Comparison of ENCODE assay signal across 10 cellular contexts in genomic region chr3:56987238-56987932, GRCh38.
DNase-seq lines count a peak whose midpoint lies in the region; ATAC-seq and TF ChIP-seq lines count a peak whose summit lies in the region.
"Had no signal": no experiment of that assay in that cellular context is flagged by ENCODE, and none has a peak within 500 bp of the region (broad histone marks: within the 10 kb centered on the region; RNA-seq: fewer than 3 reads in every experiment).

No MANE protein-coding gene starts in this region.

- TF ChIP-seq RAD21 in IMR-90 (IDR thresholded peaks at IDR 0.05; ENCODE audit: low read length): peak; percentile 30; the same call in 1 of the 2 replicates

- H2BK120ac ChIP-seq in IMR-90 (ENCODE audit: low read depth, low read length): no peak overlapping the region
- H2BK120ac ChIP-seq in mesendoderm (ENCODE audit: low read depth, low read length): no peak overlapping the region

- peak; percentile 24 for ATAC-seq in IMR-90 (ENCODE audit: low read depth)
- no peak for ATAC-seq in HG03196 (IDR thresholded peaks at IDR 0.05; ENCODE audit: unreplicated experiment)
- ATAC-seq in HG03565 (IDR thresholded peaks at IDR 0.05; ENCODE audit: unreplicated experiment): no peak

- 80% methylated on average over 1 of the region's 6 CpGs; no CpG with 5 or more reads in 1 of the 2 experiments for WGBS in IMR-90 (ENCODE audit: extremely low coverage in 2 of 2, insufficient read length in 1 of 2), 2 experiments
- no CpG with 5 or more reads among the region's 6 CpGs for WGBS in mesendoderm (ENCODE audit: extremely low coverage, insufficient coverage, low lambda C conversion rate)
- 77% methylated on average over 6 of the region's 6 CpGs for WGBS in prostate gland

- H3K23ac ChIP-seq in IMR-90 (ENCODE audit: low read depth, low read length) (no peak overlapping the region), mesendoderm (ENCODE audit: low read length) (no peak overlapping the region)

- H3K4ac ChIP-seq in IMR-90 (ENCODE audit: low read depth, low read length) (no peak overlapping the region), mesendoderm (ENCODE audit: low read depth, low read length) (no peak overlapping the region)

- no peak overlapping the region for H2BK20ac ChIP-seq in IMR-90 (ENCODE audit: low read depth, low read length)

- intact Hi-C loops in IMR-90 (cut with micrococcal nuclease): loop anchor here (5.0 to 10.0 kb wide), 2 partner anchors 130 to 433 kb away; partner anchors contain the start of gene CCDC66
- intact Hi-C loops in prostate gland (cut with DNase I): loop anchor here (5.0 kb wide), 1 partner anchor 55 kb away; no protein-coding TSS in a partner anchor

- BruUV-seq in IMR-90 (replicated peaks; lab: Mats Ljungman, UMichigan): no TSS peak

- dilution Hi-C loops in IMR-90 (cut with HindIII; ENCODE audit: low sequenced_read_pairs, unreplicated experiment): no loop called here

- H3K14ac ChIP-seq in IMR-90 (replicated peaks; ENCODE audit: low read depth, low read length): no peak overlapping the region

- H2BK15ac ChIP-seq in IMR-90 (ENCODE audit: low read depth, low read length): no peak overlapping the region
- no peak overlapping the region for H2BK15ac ChIP-seq in mesendoderm (replicated peaks; ENCODE audit: low read depth)

- no peak overlapping the region for H4K91ac ChIP-seq in IMR-90 (ENCODE audit: insufficient read depth, low read depth, low read length)

- H3K4me3 ChIP-seq in GM06990 (replicated peaks; ENCODE audit: low read depth, low read length) (no peak overlapping the region), IMR-90 (ENCODE audit: insufficient read depth, low read depth, low read length) (no peak overlapping the region), mesendoderm (ENCODE audit: low read length) (no peak overlapping the region), prostate gland (no peak overlapping the region)
- H3K4me3 ChIP-seq: esophagus muscularis mucosa had no signal

- H4K5ac ChIP-seq in IMR-90 (ENCODE audit: low read depth, low read length) (no peak overlapping the region), mesendoderm (ENCODE audit: low read length) (no peak overlapping the region)

- H3K9ac ChIP-seq in IMR-90 (ENCODE audit: low read depth, low read length) (no peak overlapping the region), mesendoderm (ENCODE audit: low read length) (no peak overlapping the region)

- H3K18ac ChIP-seq in IMR-90 (ENCODE audit: low read depth, low read length) (no peak overlapping the region; the same call in 1 of the 2 replicates), mesendoderm (ENCODE audit: low read length) (no peak overlapping the region)

- CTCF ChIA-PET in IMR-90 (lab: Yijun Ruan, JAX): interaction anchor here (3.2 kb wide), 1 partner anchor 188 kb away, joined by 32 read pairs; no protein-coding TSS in a partner anchor

- POLR2A ChIA-PET in IMR-90 (lab: Charles Lee; ENCODE audit: unreplicated experiment): no interaction called here

- no peak overlapping the region for H3K27ac ChIP-seq in IMR-90 (ENCODE audit: insufficient read depth, low read length)
- no peak overlapping the region for H3K27ac ChIP-seq in mesendoderm (ENCODE audit: low read depth, low read length)
- H3K27ac ChIP-seq in prostate gland: no peak overlapping the region
- H3K27ac ChIP-seq: esophagus muscularis mucosa had no signal

- H2AK9ac ChIP-seq in IMR-90 (replicated peaks; ENCODE audit: low read depth, low read length, poor library complexity): no peak overlapping the region

- H3K27me3 ChIP-seq in GM06990 (replicated peaks; ENCODE audit: control insufficient read depth, insufficient read depth, low read length): no peaks in the 10 kb centered on the region
- peaks cover 18% of the 10 kb centered on the region for H3K27me3 ChIP-seq in IMR-90 (ENCODE audit: control insufficient read depth, insufficient read depth, low read length)
- no peaks in the 10 kb centered on the region for H3K27me3 ChIP-seq in mesendoderm (ENCODE audit: insufficient read depth, low read length, poor library complexity)
- H3K27me3 ChIP-seq in prostate gland (replicated peaks; ENCODE audit: insufficient read depth): no peaks in the 10 kb centered on the region
- H3K27me3 ChIP-seq: esophagus muscularis mucosa had no signal

- no peak overlapping the region for H3K4me2 ChIP-seq in IMR-90 (ENCODE audit: low read depth, low read length)
- no peak overlapping the region for H3K4me2 ChIP-seq in mesendoderm (ENCODE audit: low read length)

- H3K4me1 ChIP-seq in IMR-90 (ENCODE audit: control insufficient read depth, insufficient read depth, low read length) (peaks cover 10% of the 10 kb centered on the region; the same call in 1 of the 2 replicates), mesendoderm (ENCODE audit: control insufficient read depth, low read depth, low read length) (no peaks in the 10 kb centered on the region), prostate gland (replicated peaks) (peaks cover 8% of the 10 kb centered on the region)

- H3K79me1 ChIP-seq in IMR-90 (ENCODE audit: low read depth in 1 of 2, low read length in 2 of 2) (no peaks in the 10 kb centered on the region), mesendoderm (ENCODE audit: low read length) (no peaks in the 10 kb centered on the region)

- in situ Hi-C loops in IMR-90 (cut with MboI; ENCODE audit: low sequenced_read_pairs): loop anchor here (5.0 kb wide), 2 partner anchors 190 to 285 kb away; no protein-coding TSS in a partner anchor

- H3K9me3 ChIP-seq in IMR-90 (ENCODE audit: control insufficient read depth, insufficient read depth, low read length) (no peaks in the 10 kb centered on the region), prostate gland (no peaks in the 10 kb centered on the region)
- H3K9me3 ChIP-seq: esophagus muscularis mucosa had no signal

- H3K79me2 ChIP-seq in mesendoderm (ENCODE audit: control insufficient read depth, insufficient read depth, low read length): no peaks in the 10 kb centered on the region

- DNase-seq in GM06990 (ENCODE audit: extremely low read depth, insufficient read length): no peak
- no peak for DNase-seq in IMR-90
- DNase-seq in activated T-cell treated with anti-CD3 and anti-CD28 coated beads, Interleukin-2, amount 50 U/mL, for 48 hours: peak; percentile 33 to 37
- DNase-seq in mesendoderm: peak; percentile 48
- DNase-seq in prostate gland (ENCODE audit: low spot score): no peak
- no peak for DNase-seq in central memory CD4-positive, alpha-beta T cell
- DNase-seq: NCI-H2081 treated with DMSO at 0.1 percent for 48 hours had no signal

- H4K20me1 ChIP-seq in IMR-90 (ENCODE audit: insufficient read depth, low read length): no peaks in the 10 kb centered on the region

- peak; percentile 43 for TF ChIP-seq CTCF in GM06990 (IDR thresholded peaks at IDR 0.05; ENCODE audit: insufficient read depth, low read length, poor library complexity, severe bottlenecking)
- peak; percentile 36 for TF ChIP-seq CTCF in IMR-90 (conservative IDR thresholded peaks at IDR 0.05; ENCODE audit: low read depth, low read length)
- no peak for TF ChIP-seq CTCF in prostate gland (IDR thresholded peaks at IDR 0.05)

- H3K56ac ChIP-seq in IMR-90 (ENCODE audit: extremely low read depth, insufficient read depth, low read length): no peak overlapping the region
- H3K56ac ChIP-seq in mesendoderm (ENCODE audit: low read length): no peak overlapping the region

- H2AFZ ChIP-seq in IMR-90 (replicated peaks; ENCODE audit: low read length, poor library complexity): no peak overlapping the region

- H2AK5ac ChIP-seq in IMR-90 (ENCODE audit: low read depth, low read length) (no peak overlapping the region), mesendoderm (ENCODE audit: low read length) (no peak overlapping the region)

- H3K36me3 ChIP-seq in GM06990 (ENCODE audit: control insufficient read depth, insufficient read depth, low read length) (no peaks in the 10 kb centered on the region), IMR-90 (ENCODE audit: control insufficient read depth, insufficient read depth, low read length) (no peaks in the 10 kb centered on the region), mesendoderm (ENCODE audit: control insufficient read depth, insufficient read depth, low read length) (no peaks in the 10 kb centered on the region), prostate gland (no peaks in the 10 kb centered on the region)
- H3K36me3 ChIP-seq: esophagus muscularis mucosa had no signal

- no peak overlapping the region for H2BK5ac ChIP-seq in IMR-90 (ENCODE audit: low read depth, low read length, poor library complexity, severe bottlenecking)
- H2BK5ac ChIP-seq in mesendoderm (ENCODE audit: low read length): no peak overlapping the region

- H3K9me1 ChIP-seq in IMR-90 (ENCODE audit: insufficient read depth, low read length): no peaks in the 10 kb centered on the region; the same call in 1 of the 2 replicates

- H4K8ac ChIP-seq in IMR-90 (ENCODE audit: low read depth in 2 of 2, low read length in 2 of 2) (no peak overlapping the region), mesendoderm (ENCODE audit: low read depth, low read length) (no peak overlapping the region)

- TF ChIP-seq POLR2A in IMR-90 (IDR thresholded peaks at IDR 0.05; ENCODE audit: low read depth, low read length) (no peak), prostate gland (IDR thresholded peaks at IDR 0.05) (no peak)

TF ChIP-seq in IMR-90, 13 proteins besides CTCF, POLR2A, EP300 and RAD21:
- TF ChIP-seq MAFK (IDR thresholded peaks at IDR 0.05; ENCODE audit: low read depth, low read length) (no peak), SMC3 (IDR thresholded peaks at IDR 0.05; ENCODE audit: low read depth, low read length) (peak; percentile 20; the same call in 1 of the 2 replicates)

Comparison
In these comparisons a context has a peak if more than half of its experiments do, and no peak if none do; other contexts are left out.
1. DNase-seq: peak in activated T-cell treated with anti-CD3 and anti-CD28 coated beads, Interleukin-2, amount 50 U/mL, for 48 hours (2 of 2) and mesendoderm (single experiment); none in GM06990 (single experiment), IMR-90 (single experiment), prostate gland (single experiment) and central memory CD4-positive, alpha-beta T cell (single experiment).
2. CTCF ChIP-seq: peak in GM06990 (single experiment) and IMR-90 (single experiment); none in prostate gland (0 of 4).